8 cellular contexts compared by ENCODE assay signal in the genomic region with DNA sequence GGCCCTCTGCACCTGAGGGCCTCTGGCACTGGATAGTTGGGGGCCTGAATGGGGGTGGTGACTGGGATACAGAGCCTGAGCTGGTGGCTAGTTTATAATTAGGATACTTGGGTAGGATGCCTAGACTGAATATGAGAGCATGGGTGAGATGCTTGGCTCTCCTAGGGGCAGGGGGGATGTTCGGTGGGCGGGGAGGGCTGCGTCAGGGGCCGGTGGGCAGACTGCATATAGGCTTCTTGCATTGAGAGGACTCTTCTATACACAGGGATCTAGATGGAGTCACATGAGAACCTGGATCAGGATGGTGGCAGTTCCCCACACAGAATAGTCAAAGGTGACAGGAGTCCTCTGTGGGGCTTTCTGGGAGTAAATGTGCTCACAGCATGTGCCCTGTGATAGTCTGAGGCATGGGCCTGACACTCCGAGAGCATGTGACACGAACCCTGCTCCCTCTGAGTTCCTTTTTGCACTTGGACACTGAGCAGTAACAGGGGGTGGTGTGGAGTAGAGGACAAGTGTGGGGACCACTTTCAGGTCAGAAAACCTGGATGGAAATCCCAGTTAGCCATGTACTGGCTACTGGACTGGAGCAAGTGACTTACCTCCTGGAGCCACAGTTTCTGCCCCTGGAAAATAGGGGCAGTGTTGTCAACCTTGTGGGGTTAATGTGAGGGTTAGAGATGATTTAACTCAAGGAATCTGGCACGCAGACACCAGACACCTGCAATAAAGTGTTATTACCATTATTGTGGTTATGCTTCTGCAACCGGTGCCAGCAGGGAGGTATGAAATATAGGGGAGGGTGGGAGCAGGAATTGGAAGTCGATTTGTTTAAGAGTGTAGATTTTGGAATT. TPM values are rescaled to one million over a fixed set of nuclear protein-coding genes. Genes with fewer than 3 reads are reported as not detected.
DNase-seq lines count a peak whose midpoint lies in the region; ATAC-seq and TF ChIP-seq lines count a peak whose summit lies in the region.

No MANE protein-coding gene starts in this region.

- peaks cover 19% of the 10 kb centered on the region; the same call in 1 of the 2 replicates for H3F3A ChIP-seq in PC-9 (ENCODE audit: insufficient read depth, low read depth)

- POLR2A ChIA-PET in CD4-positive, alpha-beta memory T cell (lab: Charles Lee; ENCODE audit: partially characterized antibody), result interaction anchor here (2.5 to 10.1 kb wide), 4 partner anchors 7 to 66 kb away, joined by 18 to 251 read pairs (median 139); a partner anchor contains a TSS
- POLR2A ChIA-PET in PC-9 (lab: Charles Lee; ENCODE audit: unreplicated experiment), result no interaction called here

- H3K4me3 Mint-ChIP-seq in CD4-positive, alpha-beta memory T cell, result peak overlapping the region; percentile 85 to 97 (median 92)
- peak overlapping the region; percentile 84 for H3K4me3 Mint-ChIP-seq in endodermal cell

- H3K79me2 ChIP-seq in PC-9 (ENCODE audit: low read depth) (peaks cover 72% of the 10 kb centered on the region), osteoblast (ENCODE audit: insufficient read depth, low read length) (peaks cover 81% of the 10 kb centered on the region)

- intact Hi-C loops in CD4-positive, alpha-beta memory T cell (cut with micrococcal nuclease), result loop anchor here (10.0 kb wide), 1 partner anchor 1537 kb away; a partner anchor contains a TSS
- intact Hi-C loops in PC-9 (cut with micrococcal nuclease; ENCODE audit: unreplicated experiment), result no loop called here

- peaks cover 55 to 86% (median 68%) of the 10 kb centered on the region in 4 donors for H3K4me1 Mint-ChIP-seq in CD4-positive, alpha-beta memory T cell
- H3K4me1 Mint-ChIP-seq in endodermal cell, result peaks cover 63% of the 10 kb centered on the region

- H3K27ac ChIP-seq in CD4-positive, alpha-beta memory T cell (ENCODE audit: low read depth, low read length), result peak overlapping the region; percentile 96
- H3K27ac ChIP-seq in PC-9, result no peak overlapping the region
- no peak overlapping the region for H3K27ac ChIP-seq in endodermal cell (ENCODE audit: low read depth, low read length)
- H3K27ac ChIP-seq in osteoblast (ENCODE audit: low read depth, low read length), result peak overlapping the region; percentile 96

- H4K20me1 ChIP-seq in PC-9 (ENCODE audit: insufficient read depth) (peaks cover 14% of the 10 kb centered on the region; the same call in 1 of the 2 replicates), osteoblast (ENCODE audit: insufficient read depth, low read length) (peaks cover 64% of the 10 kb centered on the region)

- H3K9me2 ChIP-seq in PC-9 (ENCODE audit: insufficient read depth), result no peaks in the 10 kb centered on the region

- H3K4me3 ChIP-seq in CD4-positive, alpha-beta memory T cell (ENCODE audit: low read length in 2 of 2), result peak overlapping the region; percentile 69 to 97
- H3K4me3 ChIP-seq in PC-9, result peak overlapping the region; percentile 99; the same call in 1 of the 2 replicates
- H3K4me3 ChIP-seq in endodermal cell (ENCODE audit: low read length), result peak overlapping the region; percentile 93
- peak overlapping the region; percentile 98 for H3K4me3 ChIP-seq in osteoblast (ENCODE audit: insufficient read depth, low read length)

- H2AFZ ChIP-seq in PC-9 (no peak overlapping the region), osteoblast (ENCODE audit: low read length) (no peak overlapping the region)

- no TSS peak for BruUV-seq in PC-9 (replicated peaks; lab: Mats Ljungman, UMichigan)

- peak overlapping the region; percentile 41 for H3K9ac ChIP-seq in endodermal cell (ENCODE audit: extremely low read depth, low read length, poor library complexity, severe bottlenecking)

- peak overlapping the region; percentile 91 to 98 (median 94) for H3K27ac Mint-ChIP-seq in CD4-positive, alpha-beta memory T cell
- no peak overlapping the region for H3K27ac Mint-ChIP-seq in endodermal cell

- no peaks in the 10 kb centered on the region for H3K9me3 ChIP-seq in CD4-positive, alpha-beta memory T cell (ENCODE audit: control insufficient read depth in 1 of 2, low read length in 2 of 2)
- H3K9me3 ChIP-seq in PC-9 (ENCODE audit: insufficient read depth, low read depth) (no peaks in the 10 kb centered on the region), endodermal cell (ENCODE audit: control insufficient read depth, low read length) (no peaks in the 10 kb centered on the region), osteoblast (ENCODE audit: low read depth, low read length) (no peaks in the 10 kb centered on the region)

- DNase-seq in CD4-positive, alpha-beta memory T cell, result no peak
- no peak for DNase-seq in PC-9
- DNase-seq in endodermal cell, result no peak
- no peak for DNase-seq in osteoblast (ENCODE audit: insufficient read length, low spot score, missing footprints)
- no peak for DNase-seq in GM20000 (ENCODE audit: low spot score)
- no peak for DNase-seq in GOT3 (lab: John Stamatoyannopoulos, UW)

- H3K27me3 ChIP-seq in CD4-positive, alpha-beta memory T cell (ENCODE audit: insufficient read depth, low read length), result no peaks in the 10 kb centered on the region
- H3K27me3 ChIP-seq in PC-9 (ENCODE audit: insufficient read depth, low read depth), result no peaks in the 10 kb centered on the region
- no peaks in the 10 kb centered on the region for H3K27me3 ChIP-seq in endodermal cell (ENCODE audit: control insufficient read depth, insufficient read depth, low read length, poor library complexity, severe bottlenecking)
- no peaks in the 10 kb centered on the region for H3K27me3 ChIP-seq in osteoblast (ENCODE audit: insufficient read depth, low read length)

- ATAC-seq in GM21529 (IDR thresholded peaks at IDR 0.05; ENCODE audit: unreplicated experiment), result no peak
- ATAC-seq in HG02759 (IDR thresholded peaks at IDR 0.05; ENCODE audit: unreplicated experiment), result no peak

- TF ChIP-seq CTCF in PC-9 (conservative IDR thresholded peaks at IDR 0.05), result no peak
- TF ChIP-seq CTCF in endodermal cell (conservative IDR thresholded peaks at IDR 0.05), result no peak
- TF ChIP-seq CTCF in osteoblast (IDR thresholded peaks at IDR 0.05; ENCODE audit: extremely low read depth, low read depth, low read length), result no peak
- no peak for TF ChIP-seq CTCF in GM20000 (IDR thresholded peaks at IDR 0.05; ENCODE audit: extremely low read depth, missing control alignments)

- peaks cover 0 to 1% (median 0%) of the 10 kb centered on the region in 8 donors for H3K9me3 Mint-ChIP-seq in CD4-positive, alpha-beta memory T cell
- no peaks in the 10 kb centered on the region for H3K9me3 Mint-ChIP-seq in endodermal cell

- CTCF ChIA-PET in CD4-positive, alpha-beta memory T cell (lab: Charles Lee; ENCODE audit: partially characterized antibody), result interaction anchor here (0.9 to 10.0 kb wide), 3 partner anchors 8 to 262 kb away, joined by 3 to 348 read pairs (median 82); a partner anchor contains a TSS
- CTCF ChIA-PET in PC-9 (lab: Charles Lee), result interaction anchor here (0.7 to 1.4 kb wide), 2 partner anchors 30 to 85 kb away, joined by 3 to 16 read pairs; no protein-coding TSS in a partner anchor

- peaks cover 8 to 39% of the 10 kb centered on the region in 2 donors for H3K36me3 Mint-ChIP-seq in CD4-positive, alpha-beta memory T cell
- H3K36me3 Mint-ChIP-seq in endodermal cell (ENCODE audit: low read depth), result peaks cover 15% of the 10 kb centered on the region

- no peaks in the 10 kb centered on the region for H3K36me3 ChIP-seq in CD4-positive, alpha-beta memory T cell (ENCODE audit: insufficient read depth, low read length)
- H3K36me3 ChIP-seq in PC-9 (ENCODE audit: low read depth) (no peaks in the 10 kb centered on the region), endodermal cell (ENCODE audit: control insufficient read depth, insufficient read depth, low read length) (peaks cover 27% of the 10 kb centered on the region), osteoblast (ENCODE audit: insufficient read depth, low read length) (peaks cover 25% of the 10 kb centered on the region)

- peaks cover 75% of the 10 kb centered on the region for H3K4me1 ChIP-seq in CD4-positive, alpha-beta memory T cell (ENCODE audit: insufficient read depth, low read length)
- H3K4me1 ChIP-seq in PC-9 (replicated peaks; ENCODE audit: insufficient read depth), result peaks cover 59% of the 10 kb centered on the region
- peaks cover 32% of the 10 kb centered on the region for H3K4me1 ChIP-seq in endodermal cell (ENCODE audit: control insufficient read depth, insufficient read depth, low read length)
- H3K4me1 ChIP-seq in osteoblast (ENCODE audit: insufficient read depth, low read length), result peaks cover 62% of the 10 kb centered on the region

- no peaks in the 10 kb centered on the region for H3K27me3 Mint-ChIP-seq in CD4-positive, alpha-beta memory T cell
- H3K27me3 Mint-ChIP-seq in endodermal cell (ENCODE audit: insufficient read depth), result peaks cover 16% of the 10 kb centered on the region

- H3K4me2 ChIP-seq in PC-9 (peak overlapping the region; percentile 88), osteoblast (ENCODE audit: insufficient read depth, low read length) (peak overlapping the region; percentile 91)

- WGBS in endodermal cell (ENCODE audit: insufficient coverage in 1 of 2, insufficient read length in 1 of 2), 2 experiments, result 89 to 92% methylated on average over 8 to 9 of the region's 9 CpGs

RNA-seq across cellular contexts. Expression of a gene that starts 2.2 kb away (rescaled TPM):
- 100 to 1,000 TPM; 221 to 222 TPM for total RNA-seq in CD4-positive, alpha-beta memory T cell
- 10 to 100 TPM in 1 of 2 donors, 1 to 10 TPM in 1; 4.1 to 68.3 TPM for polyA plus RNA-seq in CD4-positive, alpha-beta memory T cell
- total RNA-seq in PC-9 (2021) (150 and 173 TPM in 2 replicates), endodermal cell (100 to 1,000 TPM; 119 to 120 TPM), osteoblast (106 and 132 TPM in 2 replicates)
- polyA plus RNA-seq in endodermal cell (2013, experiment 1 of 2), result 121 TPM
- polyA plus RNA-seq in endodermal cell (2013, experiment 2 of 2), result 114 TPM

RNA-seq across cellular contexts. Expression of a gene that starts 8.9 kb away (rescaled TPM):
- total RNA-seq in CD4-positive, alpha-beta memory T cell, result 10 to 100 TPM; 51.8 to 56.4 TPM
- polyA plus RNA-seq in CD4-positive, alpha-beta memory T cell, result 100 to 1,000 TPM; 107 to 190 TPM
- 112 and 116 TPM in 2 replicates for total RNA-seq in PC-9 (2021)
- 10 to 100 TPM; 61.5 to 79.9 TPM for total RNA-seq in endodermal cell
- polyA plus RNA-seq in endodermal cell (2013, experiment 1 of 2), result 69.1 TPM
- 71.4 TPM for polyA plus RNA-seq in endodermal cell (2013, experiment 2 of 2)
- total RNA-seq in osteoblast, result 93.4 and 111 TPM in 2 replicates

RNA-seq across cellular contexts. Expression of a gene that starts 33.2 kb away (rescaled TPM):
- total RNA-seq in CD4-positive, alpha-beta memory T cell, result under 1 TPM; 0.25 to 0.26 TPM
- polyA plus RNA-seq in CD4-positive, alpha-beta memory T cell, result not detected
- total RNA-seq in PC-9 (2021) (0.20 and 0.28 TPM in 2 replicates), endodermal cell (under 1 TPM; 0.18 to 0.40 TPM), osteoblast (12.7 and 15.2 TPM in 2 replicates)
- 1.7 TPM for polyA plus RNA-seq in endodermal cell (2013, experiment 1 of 2)
- 1.7 TPM for polyA plus RNA-seq in endodermal cell (2013, experiment 2 of 2)

Comparison
In these comparisons a context has a peak if more than half of its experiments do, and no peak if none do; other contexts are left out.
1. H3K27ac ChIP-seq: peak in CD4-positive, alpha-beta memory T cell (single experiment) and osteoblast (single experiment); none in PC-9 (single experiment) and endodermal cell (single experiment).
2. Peak in every context shown above with its lines, with median percentiles within 50 percentile points of each other: H3K4me3 ChIP-seq.